ENCODE assay signal across 8 cellular contexts in genomic region chr3:127597020-127597771, GRCh38. TPM values are rescaled to one million over a fixed set of nuclear protein-coding genes. Genes with fewer than 3 reads are reported as not detected.
DNase-seq lines count a peak whose midpoint lies in the region; ATAC-seq and TF ChIP-seq lines count a peak whose summit lies in the region.

No MANE protein-coding gene starts in this region.

- H3K9me3 ChIP-seq in T-helper 17 cell (ENCODE audit: control insufficient read depth, low read length, poor library complexity, severe bottlenecking) (no peaks in the 10 kb centered on the region), left lung (no peaks in the 10 kb centered on the region)

- peaks cover 0 to 23% of the 10 kb centered on the region in 2 donors for H3K4me1 ChIP-seq in left lung

- no peaks in the 10 kb centered on the region for H3K27me3 ChIP-seq in left lung

- peak overlapping the region; percentile 91 for H3K27ac Mint-ChIP-seq in T-helper 17 cell

- H3K27me3 Mint-ChIP-seq in T-helper 17 cell = no peaks in the 10 kb centered on the region

- intact Hi-C loops in left lung (cut with DNase I) = no loop called here

- H3K36me3 ChIP-seq in left lung = no peaks in the 10 kb centered on the region

- peaks cover 19% of the 10 kb centered on the region for H3K4me1 Mint-ChIP-seq in T-helper 17 cell

- H3K4me3 ChIP-seq in GM12865 (ENCODE audit: low read depth, low read length) (peak overlapping the region; percentile 84), left lung (peak overlapping the region; percentile 66 to 67)

- H3K27ac ChIP-seq in C4-2B = peak overlapping the region; percentile 86
- H3K27ac ChIP-seq in left lung = no peak overlapping the region

- H3K36me3 Mint-ChIP-seq in T-helper 17 cell (ENCODE audit: low read depth) = peaks cover 2% of the 10 kb centered on the region

- peak overlapping the region; percentile 92 for H3K4me3 Mint-ChIP-seq in T-helper 17 cell

- no peak for TF ChIP-seq CTCF in C4-2B (conservative IDR thresholded peaks at IDR 0.05)
- TF ChIP-seq CTCF in GM12865 (IDR thresholded peaks at IDR 0.05; ENCODE audit: insufficient read depth, low read depth, low read length, missing control alignments) = no peak
- TF ChIP-seq CTCF in left lung (IDR thresholded peaks at IDR 0.05) = no peak

- no peak for ATAC-seq in T-helper 17 cell
- ATAC-seq in left lung = no peak
- no peak for ATAC-seq in HG02973 (IDR thresholded peaks at IDR 0.05; ENCODE audit: unreplicated experiment)
- no peak for ATAC-seq in GM19397 (IDR thresholded peaks at IDR 0.05; ENCODE audit: unreplicated experiment)
- ATAC-seq in GM18511 (IDR thresholded peaks at IDR 0.05; ENCODE audit: unreplicated experiment) = no peak

- DNase-seq in GM12865 (ENCODE audit: low read depth) (peak; percentile 71), T-helper 17 cell (no peak), left lung (no peak), NCI-H1694 treated with DMSO at 0.1 percent for 48 hours (lab: John Stamatoyannopoulos, UW) (no peak)

RNA-seq across cellular contexts. Expression of gene MCM2, which starts 1.0 kb away (rescaled TPM):
- total RNA-seq in T-helper 17 cell (10 to 100 TPM in 1 of 2 donors, 1 to 10 TPM in 1; 8.6 to 11.6 TPM), left lung (10 to 100 TPM; 17.0 to 37.8 TPM)

RNA-seq across cellular contexts. Expression of gene TPRA1, which starts 6.7 kb away (rescaled TPM):
- total RNA-seq in T-helper 17 cell = 10 to 100 TPM; 12.5 to 16.6 TPM
- total RNA-seq in left lung = 10 to 100 TPM; 40.3 to 40.5 TPM

RNA-seq across cellular contexts. Expression of gene PODXL2, which starts 31.8 kb away (rescaled TPM):
- total RNA-seq in T-helper 17 cell (1 to 10 TPM; 4.8 to 5.5 TPM), left lung (10 to 100 TPM in 1 of 2 donors, 1 to 10 TPM in 1; 2.9 to 12.3 TPM)
